In genomic region chr3:10149222-10149621, GRCh38 we compare ENCODE assay signal across 26 cellular contexts. TPM values are rescaled to one million over a fixed set of nuclear protein-coding genes. Genes with fewer than 3 reads are reported as not detected.
DNase-seq lines count a peak whose midpoint lies in the region; ATAC-seq, FAIRE-seq and TF ChIP-seq lines count a peak whose summit lies in the region.
"Had no signal": no experiment of that assay in that cellular context is flagged by ENCODE, and none has a peak within 500 bp of the region (broad histone marks: within the 10 kb centered on the region; RNA-seq: fewer than 3 reads in every experiment).

No MANE protein-coding gene starts in this region.

- H3K4me1 ChIP-seq in GM12878 (ENCODE audit: control insufficient read depth, insufficient read depth, low read length): no peaks in the 10 kb centered on the region
- no peaks in the 10 kb centered on the region for H3K4me1 ChIP-seq in thymus (ENCODE audit: control insufficient read depth, insufficient read depth, low read length)

- H3K27me3 ChIP-seq in GM12878 (replicated peaks in 1 of 2; ENCODE audit: control insufficient read depth in 2 of 2, insufficient read depth in 2 of 2, low read length in 1 of 2) (no peaks in the 10 kb centered on the region), thymus (ENCODE audit: control insufficient read depth, insufficient read depth) (no peaks in the 10 kb centered on the region)
- H3K27me3 ChIP-seq: foreskin keratinocyte, hepatocyte, right atrium auricular region had no signal

- POLR2A ChIA-PET in GM12878 (lab: Charles Lee): interaction anchor here (0.9 kb wide), 1 partner anchor 99 kb away, joined by 4 read pairs; the partner anchor contains the start of gene TATDN2

- SMC1A ChIA-PET in GM12878 (lab: Charles Lee; ENCODE audit: uncharacterized antibody, unreplicated experiment): no interaction called here

- no peak overlapping the region for H2AFZ ChIP-seq in GM12878 (ENCODE audit: control insufficient read depth, low read depth, low read length)
- H2AFZ ChIP-seq: hepatocyte had no signal

- no peaks in the 10 kb centered on the region for H3K9me3 Mint-ChIP-seq in activated T-cell treated with anti-CD3 and anti-CD28 coated beads, Interleukin-2, amount 50 U/mL, for 72 hours
- H3K9me3 Mint-ChIP-seq: activated naive CD4-positive, alpha-beta T cell treated with anti-CD3 and anti-CD28 coated beads, Interleukin-2, amount 10 ng/mL, durations not matched to agents 7 days and 5 days; activated T-cell treated with anti-CD3 and anti-CD28 coated beads, Interleukin-2, amount 50 U/mL, for 4 hours; central memory CD8-positive, alpha-beta T cell; T-cell had no signal

- H3K79me2 ChIP-seq in GM12878 (ENCODE audit: control insufficient read depth, insufficient read depth, low read length): peaks cover 30% of the 10 kb centered on the region

- no peaks in the 10 kb centered on the region for H3K9me3 ChIP-seq in GM12878 (replicated peaks; ENCODE audit: control insufficient read depth, insufficient read depth, low read length)
- H3K9me3 ChIP-seq in thymus (ENCODE audit: control insufficient read depth): no peaks in the 10 kb centered on the region
- H3K9me3 ChIP-seq: right atrium auricular region had no signal

- 83% methylated on average over 8 of the region's 8 CpGs for WGBS in GM12878 (ENCODE audit: insufficient coverage, insufficient replicate concordance, low lambda C conversion rate, missing lambda C conversion rate)
- WGBS in thymus: 97% methylated on average over 8 of the region's 8 CpGs

- intact Hi-C loops in GM12878 (cut with micrococcal nuclease; ENCODE audit: unreplicated experiment): no loop called here

- peaks cover 10 to 42% of the 10 kb centered on the region in 2 donors for H3K36me3 Mint-ChIP-seq in activated T-cell treated with anti-CD3 and anti-CD28 coated beads, Interleukin-2, amount 50 U/mL, for 72 hours (ENCODE audit: insufficient read depth in 2 of 2)

- no peak overlapping the region for H3K27ac ChIP-seq in GM12878 (ENCODE audit: control insufficient read depth, insufficient read depth)
- peak overlapping the region; percentile 18 for H3K27ac ChIP-seq in thymus (ENCODE audit: low read depth)
- H3K27ac ChIP-seq: foreskin keratinocyte, hepatocyte, right atrium auricular region had no signal

- TF ChIP-seq CTCF in GM12878 (IDR thresholded peaks at IDR 0.05 in 2 of 3, conservative IDR thresholded peaks at IDR 0.05 in 1 of 3; ENCODE audit: control insufficient read depth in 2 of 3, extremely low read depth in 1 of 3, insufficient read depth in 1 of 3, low read depth in 3 of 3, low read length in 3 of 3): no peak

- no peaks in the 10 kb centered on the region for H3K27me3 Mint-ChIP-seq in activated T-cell treated with anti-CD3 and anti-CD28 coated beads, Interleukin-2, amount 50 U/mL, for 72 hours (ENCODE audit: low read depth)
- H3K27me3 Mint-ChIP-seq: activated naive CD4-positive, alpha-beta T cell treated with anti-CD3 and anti-CD28 coated beads, Interleukin-2, amount 10 ng/mL, durations not matched to agents 7 days and 5 days; central memory CD8-positive, alpha-beta T cell; T-cell had no signal

- DNase-seq in activated T-cell treated with anti-CD3 and anti-CD28 coated beads, Interleukin-2, amount 50 U/mL, for 72 hours: no peak
- DNase-seq in activated T-cell treated with anti-CD3 and anti-CD28 coated beads, Interleukin-2, amount 50 U/mL, for 1 hour: no peak
- peak; percentile 74 to 86 for DNase-seq in NOMO-1 (lab: John Stamatoyannopoulos, UW; ENCODE audit: unreplicated experiment in 2 of 2)
- no peak for DNase-seq in GM12878 (ENCODE audit: low read depth, low spot score)
- DNase-seq in NCI-H510A treated with DMSO at 0.1 percent for 48 hours (lab: John Stamatoyannopoulos, UW): no peak
- DNase-seq in activated CD8-positive, alpha-beta memory T cell treated with anti-CD3 and anti-CD28 coated beads for 24 hours: no peak
- DNase-seq: activated CD4-positive, alpha-beta T cell treated with anti-CD3 and anti-CD28 coated beads, Interleukin-2, amount 50 U/mL, for 48 hours; activated naive CD4-positive, alpha-beta T cell treated with anti-CD3 and anti-CD28 coated beads, Interleukin-2, amount 10 ng/mL, durations not matched to agents 7 days and 5 days; activated T-cell treated with anti-CD3 and anti-CD28 coated beads, Interleukin-2, amount 50 U/mL, for 4 hours; C1 segment of cervical spinal cord; erythroblast; foreskin keratinocyte; NCI-H1092; NCI-H2081 treated with DMSO at 0.1 percent for 48 hours; NCI-H446 treated with DMSO at 0.1 percent for 48 hours; stimulated activated CD4-positive, alpha-beta T cell treated with anti-CD3 and anti-CD28 coated beads, Interleukin-15, amount 100 ng/mL, for 24 hours; T-cell had no signal

- H3K36me3 ChIP-seq in GM12878 (ENCODE audit: control insufficient read depth in 2 of 2, insufficient read depth in 2 of 2, low read length in 1 of 2) (peaks cover 7 to 18% of the 10 kb centered on the region in 2 experiments), thymus (ENCODE audit: control insufficient read depth, insufficient read depth) (peaks cover 38% of the 10 kb centered on the region)

- no peak for TF ChIP-seq RAD21 in GM12878 (IDR thresholded peaks at IDR 0.05; ENCODE audit: insufficient read depth, low read depth, low read length)

- H3K4me2 ChIP-seq in GM12878 (ENCODE audit: control insufficient read depth, insufficient read depth): no peak overlapping the region
- H3K4me2 ChIP-seq: hepatocyte had no signal

- no peak overlapping the region for H3K4me3 Mint-ChIP-seq in activated T-cell treated with anti-CD3 and anti-CD28 coated beads, Interleukin-2, amount 50 U/mL, for 72 hours
- H3K4me3 Mint-ChIP-seq: activated naive CD4-positive, alpha-beta T cell treated with anti-CD3 and anti-CD28 coated beads, Interleukin-2, amount 10 ng/mL, durations not matched to agents 7 days and 5 days; activated T-cell treated with anti-CD3 and anti-CD28 coated beads, Interleukin-2, amount 50 U/mL, for 4 hours; central memory CD8-positive, alpha-beta T cell; T-cell had no signal

- H3K4me3 ChIP-seq in GM12878 (no peak overlapping the region), thymus (ENCODE audit: low read length) (no peak overlapping the region)
- H3K4me3 ChIP-seq: hepatocyte, K562, right atrium auricular region had no signal

- CTCF ChIA-PET in GM12878 (lab: Yijun Ruan, JAX): interaction anchor here (0.8 to 1.0 kb wide), 2 partner anchors 75 to 173 kb away, joined by 3 read pairs; no protein-coding TSS in a partner anchor

- peak overlapping the region; percentile 79 for H3K27ac Mint-ChIP-seq in activated T-cell treated with anti-CD3 and anti-CD28 coated beads, Interleukin-2, amount 50 U/mL, for 72 hours
- H3K27ac Mint-ChIP-seq: activated naive CD4-positive, alpha-beta T cell treated with anti-CD3 and anti-CD28 coated beads, Interleukin-2, amount 10 ng/mL, durations not matched to agents 7 days and 5 days had no signal

- TF ChIP-seq EP300 in GM12878 (IDR thresholded peaks at IDR 0.05; ENCODE audit: borderline replicate concordance in 1 of 2, control insufficient read depth in 1 of 2, low read depth in 2 of 2, low read length in 2 of 2): no peak

- BruUV-seq in GM12878 (replicated peaks; lab: Mats Ljungman, UMichigan): no TSS peak

- no peak overlapping the region for H3K9ac ChIP-seq in GM12878 (ENCODE audit: control insufficient read depth, insufficient read depth, low read length)

- FAIRE-seq in GM12878 (lab: Jason Lieb, UNC): no peak
- FAIRE-seq: astrocyte, K562 had no signal

- in situ Hi-C loops in GM12878 (cut with MboI): no loop called here

- no peak for TF ChIP-seq POLR2A in GM12878 (IDR thresholded peaks at IDR 0.05; ENCODE audit: low read depth, low read length)

- peaks cover 29% of the 10 kb centered on the region for H3K4me1 Mint-ChIP-seq in activated T-cell treated with anti-CD3 and anti-CD28 coated beads, Interleukin-2, amount 50 U/mL, for 72 hours (ENCODE audit: low read depth)

- no peak for ATAC-seq in activated T-cell treated with anti-CD3 and anti-CD28 coated beads, Interleukin-2, amount 50 U/mL, for 72 hours (replicated peaks in 1 of 2)
- peak; percentile 33 for ATAC-seq in GM12878
- ATAC-seq in GM21528 (IDR thresholded peaks at IDR 0.05; ENCODE audit: low FRiP score, unreplicated experiment): no peak
- ATAC-seq: activated T-cell treated with anti-CD3 and anti-CD28 coated beads, Interleukin-2, amount 50 U/mL, for 4 hours; foreskin keratinocyte; K562; T-cell had no signal

- no peaks in the 10 kb centered on the region for H4K20me1 ChIP-seq in GM12878 (ENCODE audit: control insufficient read depth, insufficient read depth)

- RAD21 ChIA-PET in GM12878 (lab: Charles Lee; ENCODE audit: unreplicated experiment): interaction anchor here (1.6 kb wide), 1 partner anchor 16 kb away, joined by 4 read pairs; no protein-coding TSS in a partner anchor

RNA-seq across cellular contexts. Expression of gene VHL, which starts 7.6 kb away (rescaled TPM):
- 10 to 100 TPM; 61.1 to 61.7 TPM for total RNA-seq in activated T-cell treated with anti-CD3 and anti-CD28 coated beads, Interleukin-2, amount 50 U/mL, for 72 hours
- 114 and 118 TPM in 2 replicates for total RNA-seq in GM12878 (2013; cell fraction: nucleolus; rRNA removed)
- total RNA-seq in GM12878 (2014; rRNA removed) (45.9 and 55.7 TPM in 2 replicates), GM12878 (2014; rRNA removed; fragmentation: Illumina TruSeq; extraction: Trizol) (53.3 and 54.6 TPM in 2 replicates), GM12878 (2021) (48.1 and 49.6 TPM in 2 replicates)
- polyA plus RNA-seq in GM12878 (2011; ENCODE audit: low read depth): 26.8 TPM
- polyA plus RNA-seq in GM12878 (2011; rRNA removed) (39.9 and 49.2 TPM in 2 replicates), GM12878 (2014; fragmentation: Illumina TruSeq; extraction: Trizol) (46.9 and 53.9 TPM in 2 replicates), GM12878 (2014; fragmentation: Nextera tagmentation; extraction: Ambion mirVana) (10 to 100 TPM; 12.0 to 12.2 TPM), GM12878 (2014; rRNA removed) (34.4 and 38.1 TPM in 2 replicates), GM12878 (2016; fragmentation: Nextera tagmentation; extraction: Ambion mirVana) (10 to 100 TPM; 19.9 to 23.9 TPM), thymus (78.0 TPM)
- 21.6 and 26.0 TPM in 2 replicates for polyA plus RNA-seq in GM12878 (2011; cell fraction: cytosol; rRNA removed)
- 16.5 and 25.6 TPM in 2 replicates for polyA plus RNA-seq in GM12878 (2011; cell fraction: nucleus; rRNA removed)
- polyA plus RNA-seq in GM12878 (2012): 37.1 and 43.4 TPM in 2 replicates
- 38.2 and 41.1 TPM in 2 replicates for polyA minus RNA-seq in GM12878 (2011; rRNA and poly(A)+ RNA removed)
- 13.6 and 17.6 TPM in 2 replicates for polyA minus RNA-seq in GM12878 (2011; cell fraction: cytosol; rRNA and poly(A)+ RNA removed)
- 6.4 and 13.1 TPM in 2 replicates for polyA minus RNA-seq in GM12878 (2011; cell fraction: nucleus; rRNA and poly(A)+ RNA removed)

RNA-seq across cellular contexts. Expression of gene IRAK2, which starts 15.5 kb away (rescaled TPM):
- total RNA-seq in activated T-cell treated with anti-CD3 and anti-CD28 coated beads, Interleukin-2, amount 50 U/mL, for 72 hours: 10 to 100 TPM in 1 of 2 donors, 1 to 10 TPM in 1; 9.4 to 11.8 TPM
- 15.3 and 17.6 TPM in 2 replicates for total RNA-seq in GM12878 (2013; cell fraction: nucleolus; rRNA removed)
- total RNA-seq in GM12878 (2014; rRNA removed) (5.6 and 6.9 TPM in 2 replicates), GM12878 (2014; rRNA removed; fragmentation: Illumina TruSeq; extraction: Trizol) (4.0 and 4.2 TPM in 2 replicates), GM12878 (2021) (4.7 and 4.9 TPM in 2 replicates)
- polyA plus RNA-seq in GM12878 (2011; ENCODE audit: low read depth): 1.9 TPM
- polyA plus RNA-seq in GM12878 (2011; rRNA removed) (2.6 and 3.4 TPM in 2 replicates), GM12878 (2014; fragmentation: Illumina TruSeq; extraction: Trizol) (3.9 and 4.8 TPM in 2 replicates), GM12878 (2014; fragmentation: Nextera tagmentation; extraction: Ambion mirVana) (under 1 TPM; 0.48 to 0.88 TPM), GM12878 (2014; rRNA removed) (5.0 and 5.7 TPM in 2 replicates), GM12878 (2016; fragmentation: Nextera tagmentation; extraction: Ambion mirVana) (1 to 10 TPM; 3.9 to 4.8 TPM), thymus (3.3 TPM)
- polyA plus RNA-seq in GM12878 (2011; cell fraction: cytosol; rRNA removed): 3.4 and 4.3 TPM in 2 replicates
- polyA plus RNA-seq in GM12878 (2011; cell fraction: nucleus; rRNA removed): 1.6 and 1.9 TPM in 2 replicates
- 2.5 and 4.5 TPM in 2 replicates for polyA plus RNA-seq in GM12878 (2012)
- 2.4 and 4.4 TPM in 2 replicates for polyA minus RNA-seq in GM12878 (2011; rRNA and poly(A)+ RNA removed)
- 1.1 and 1.6 TPM in 2 replicates for polyA minus RNA-seq in GM12878 (2011; cell fraction: cytosol; rRNA and poly(A)+ RNA removed)
- polyA minus RNA-seq in GM12878 (2011; cell fraction: nucleus; rRNA and poly(A)+ RNA removed): 0.85 and 1.3 TPM in 2 replicates

RNA-seq across cellular contexts. Expression of gene BRK1, which starts 33.7 kb away (rescaled TPM):
- total RNA-seq in activated T-cell treated with anti-CD3 and anti-CD28 coated beads, Interleukin-2, amount 50 U/mL, for 72 hours: 10 to 100 TPM; 89.0 to 89.3 TPM
- 21.2 and 26.5 TPM in 2 replicates for total RNA-seq in GM12878 (2013; cell fraction: nucleolus; rRNA removed)
- total RNA-seq in GM12878 (2014; rRNA removed) (97.8 and 113 TPM in 2 replicates), GM12878 (2014; rRNA removed; fragmentation: Illumina TruSeq; extraction: Trizol) (113 TPM in 2 replicates), GM12878 (2021) (98.6 and 100 TPM in 2 replicates)
- polyA plus RNA-seq in GM12878 (2011; ENCODE audit: low read depth): 164 TPM
- polyA plus RNA-seq in GM12878 (2011; rRNA removed) (233 and 236 TPM in 2 replicates), GM12878 (2014; fragmentation: Illumina TruSeq; extraction: Trizol) (190 and 202 TPM in 2 replicates), GM12878 (2014; fragmentation: Nextera tagmentation; extraction: Ambion mirVana) (100 to 1,000 TPM; 309 to 457 TPM), GM12878 (2014; rRNA removed) (144 and 178 TPM in 2 replicates), GM12878 (2016; fragmentation: Nextera tagmentation; extraction: Ambion mirVana) (100 to 1,000 TPM; 217 TPM), thymus (222 TPM)
- polyA plus RNA-seq in GM12878 (2011; cell fraction: cytosol; rRNA removed): 150 and 160 TPM in 2 replicates
- polyA plus RNA-seq in GM12878 (2011; cell fraction: nucleus; rRNA removed): 58.7 and 70.9 TPM in 2 replicates
- 151 and 158 TPM in 2 replicates for polyA plus RNA-seq in GM12878 (2012)
- polyA minus RNA-seq in GM12878 (2011; rRNA and poly(A)+ RNA removed): 76.1 and 85.5 TPM in 2 replicates
- polyA minus RNA-seq in GM12878 (2011; cell fraction: cytosol; rRNA and poly(A)+ RNA removed): 20.4 and 24.6 TPM in 2 replicates
- 13.3 and 21.5 TPM in 2 replicates for polyA minus RNA-seq in GM12878 (2011; cell fraction: nucleus; rRNA and poly(A)+ RNA removed)

RNA-seq across cellular contexts. Expression of gene FANCD2OS, which starts 41.2 kb away (rescaled TPM):
- total RNA-seq in activated T-cell treated with anti-CD3 and anti-CD28 coated beads, Interleukin-2, amount 50 U/mL, for 72 hours: not detected
- total RNA-seq in GM12878 (2013; cell fraction: nucleolus; rRNA removed): not detected in 2 replicates
- total RNA-seq in GM12878 (2014; rRNA removed): not detected in 2 replicates
- total RNA-seq in GM12878 (2014; rRNA removed; fragmentation: Illumina TruSeq; extraction: Trizol): not detected in 2 replicates
- total RNA-seq in GM12878 (2021): not detected in 2 replicates
- not detected for polyA plus RNA-seq in GM12878 (2011; ENCODE audit: low read depth)
- polyA plus RNA-seq in GM12878 (2011; rRNA removed): not detected in 2 replicates
- polyA plus RNA-seq in GM12878 (2011; cell fraction: cytosol; rRNA removed): not detected in 2 replicates
- polyA plus RNA-seq in GM12878 (2011; cell fraction: nucleus; rRNA removed): not detected in 2 replicates
- polyA plus RNA-seq in GM12878 (2012): not detected in 2 replicates
- not detected in 2 replicates for polyA plus RNA-seq in GM12878 (2014; fragmentation: Illumina TruSeq; extraction: Trizol)
- polyA plus RNA-seq in GM12878 (2014; fragmentation: Nextera tagmentation; extraction: Ambion mirVana): not detected
- polyA plus RNA-seq in GM12878 (2014; rRNA removed): not detected in 2 replicates
- under 1 TPM; 0.38 to 0.42 TPM for polyA plus RNA-seq in GM12878 (2016; fragmentation: Nextera tagmentation; extraction: Ambion mirVana)
- polyA minus RNA-seq in GM12878 (2011; rRNA and poly(A)+ RNA removed): not detected in 2 replicates
- not detected in 2 replicates for polyA minus RNA-seq in GM12878 (2011; cell fraction: cytosol; rRNA and poly(A)+ RNA removed)
- polyA minus RNA-seq in GM12878 (2011; cell fraction: nucleus; rRNA and poly(A)+ RNA removed): not detected in 2 replicates
- polyA plus RNA-seq in thymus: 0.18 TPM
- total RNA-seq: activated T-cell treated with anti-CD3 and anti-CD28 coated beads, Interleukin-2, amount 50 U/mL, for 4 hours; astrocyte; foreskin keratinocyte; hepatocyte; K562; lower leg skin; osteocyte; right atrium auricular region; T-cell had no signal
- polyA plus RNA-seq: foreskin keratinocyte, hepatocyte, K562 had no signal

Comparison
In these comparisons a context has a peak if more than half of its experiments do, and no peak if none do; other contexts are left out.
1. DNase-seq: peak in NOMO-1 (2 of 2); none in activated T-cell treated with anti-CD3 and anti-CD28 coated beads, Interleukin-2, amount 50 U/mL, for 72 hours (0 of 2), activated T-cell treated with anti-CD3 and anti-CD28 coated beads, Interleukin-2, amount 50 U/mL, for 1 hour (single experiment), GM12878 (single experiment), NCI-H510A treated with DMSO at 0.1 percent for 48 hours (single experiment) and activated CD8-positive, alpha-beta memory T cell treated with anti-CD3 and anti-CD28 coated beads for 24 hours (single experiment).